In genomic region chr18:53687002-53687401, GRCh38 we compare ENCODE assay signal across 30 cellular contexts.
A peak's percentile ranks its signal among the peaks of the same experiment; 100 is the strongest.
DNase-seq lines count a peak whose midpoint lies in the region; ATAC-seq and TF ChIP-seq lines count a peak whose summit lies in the region.
"Had no signal": no experiment of that assay in that cellular context is flagged by ENCODE, and none has a peak within 500 bp of the region (broad histone marks: within the 10 kb centered on the region; RNA-seq: fewer than 3 reads in every experiment).

No MANE protein-coding gene starts in this region.

- H3K9me3 ChIP-seq in GM23248 (ENCODE audit: low read depth) (no peaks in the 10 kb centered on the region), OCI-LY7 (ENCODE audit: low read length) (no peaks in the 10 kb centered on the region), endodermal cell (ENCODE audit: control insufficient read depth, low read length) (no peaks in the 10 kb centered on the region), neuron (ENCODE audit: low read length) (no peaks in the 10 kb centered on the region)
- H3K9me3 ChIP-seq: sigmoid colon, SJCRH30, suprapubic skin had no signal

- H3F3A ChIP-seq in GM23248 (ENCODE audit: insufficient read depth) = no peaks in the 10 kb centered on the region

- H3K36me3 ChIP-seq in GM23248 (ENCODE audit: low read depth) = no peaks in the 10 kb centered on the region
- H3K36me3 ChIP-seq in OCI-LY7 (ENCODE audit: insufficient read depth, low read length) = no peaks in the 10 kb centered on the region
- no peaks in the 10 kb centered on the region for H3K36me3 ChIP-seq in endodermal cell (ENCODE audit: control insufficient read depth, insufficient read depth, low read length)
- no peaks in the 10 kb centered on the region for H3K36me3 ChIP-seq in neuron (ENCODE audit: insufficient read depth, low read length)
- H3K36me3 ChIP-seq: sigmoid colon, SJCRH30, suprapubic skin had no signal

- BruUV-seq in OCI-LY7 (replicated peaks; lab: Mats Ljungman, UMichigan) = no TSS peak

- H3K4me3 Mint-ChIP-seq in endodermal cell = no peak overlapping the region
- H3K4me3 Mint-ChIP-seq: activated CD4-positive, alpha-beta memory T cell treated with anti-CD3 and anti-CD28 coated beads for 36 hours; activated naive CD4-positive, alpha-beta T cell treated with anti-CD3 and anti-CD28 coated beads, Interleukin-2, amount 50 U/mL, for 24 hours; CD4-positive, alpha-beta memory T cell; H9; IgD-negative memory B cell; immature natural killer cell; memory B cell; stimulated activated memory B cell treated with anti-CD40 and anti-IgM and Interleukin-4, amounts not matched to agents 10 μg/mL and 1 μg/mL and 100 μg/mL, for 72 hours had no signal

- H3K9me3 Mint-ChIP-seq in endodermal cell = peaks cover 2% of the 10 kb centered on the region
- H3K9me3 Mint-ChIP-seq: activated naive CD4-positive, alpha-beta T cell treated with anti-CD3 and anti-CD28 coated beads, Interleukin-2, amount 50 U/mL, for 24 hours had no signal

- no peaks in the 10 kb centered on the region for H3K36me3 Mint-ChIP-seq in endodermal cell (ENCODE audit: low read depth)
- H3K36me3 Mint-ChIP-seq: activated CD4-positive, alpha-beta memory T cell treated with anti-CD3 and anti-CD28 coated beads for 36 hours; activated naive CD4-positive, alpha-beta T cell treated with anti-CD3 and anti-CD28 coated beads, Interleukin-2, amount 50 U/mL, for 24 hours; CD4-positive, alpha-beta memory T cell; IgD-negative memory B cell; memory B cell; stimulated activated memory B cell treated with anti-CD40 and anti-IgM and Interleukin-4, amounts not matched to agents 10 μg/mL and 1 μg/mL and 100 μg/mL, for 72 hours had no signal

- POLR2A ChIA-PET in OCI-LY7 (lab: Charles Lee) = no interaction called here

- H3K27me3 ChIP-seq in GM23248 (replicated peaks; ENCODE audit: insufficient read depth) (no peaks in the 10 kb centered on the region), endodermal cell (ENCODE audit: control insufficient read depth, insufficient read depth, low read length, poor library complexity, severe bottlenecking) (no peaks in the 10 kb centered on the region), neuron (ENCODE audit: insufficient read depth, low read length) (no peaks in the 10 kb centered on the region)
- H3K27me3 ChIP-seq: sigmoid colon, SJCRH30, suprapubic skin had no signal

- no peak overlapping the region for H3K9ac ChIP-seq in GM23248
- no peak overlapping the region for H3K9ac ChIP-seq in endodermal cell (ENCODE audit: extremely low read depth, low read length, poor library complexity, severe bottlenecking)

- H3K9me2 ChIP-seq in GM23248 (ENCODE audit: insufficient read depth) (no peaks in the 10 kb centered on the region), OCI-LY7 (ENCODE audit: insufficient read depth, low read length) (no peaks in the 10 kb centered on the region)

- WGBS in GM23248 (ENCODE audit: low coverage in 1 of 2, low lambda C conversion rate in 2 of 2, missing lambda C conversion rate in 2 of 2), 2 experiments = 54 to 57% methylated on average over 4 of the region's 4 CpGs
- WGBS in endodermal cell (ENCODE audit: insufficient coverage in 1 of 2, insufficient read length in 1 of 2), 2 experiments = 92% methylated on average over 4 of the region's 4 CpGs; no CpG with 5 or more reads in 1 of the 2 experiments

- peaks cover 18% of the 10 kb centered on the region for H3K4me1 Mint-ChIP-seq in endodermal cell
- H3K4me1 Mint-ChIP-seq: activated naive CD4-positive, alpha-beta T cell treated with anti-CD3 and anti-CD28 coated beads, Interleukin-2, amount 50 U/mL, for 24 hours; CD4-positive, alpha-beta memory T cell; IgD-negative memory B cell; immature natural killer cell; memory B cell; stimulated activated memory B cell treated with anti-CD40 and anti-IgM and Interleukin-4, amounts not matched to agents 10 μg/mL and 1 μg/mL and 100 μg/mL, for 72 hours had no signal

- H2AFZ ChIP-seq in GM23248 (no peak overlapping the region), OCI-LY7 (ENCODE audit: low read length) (no peak overlapping the region), neuron (ENCODE audit: low read depth, low read length) (peak overlapping the region; percentile 34)

- no peak for ATAC-seq in HG02970 (IDR thresholded peaks at IDR 0.05; ENCODE audit: low FRiP score, unreplicated experiment)
- ATAC-seq: activated CD4-positive, CD25-positive, alpha-beta regulatory T cell treated with anti-CD3 and anti-CD28 coated beads, Interleukin-2, amount 50 U/mL, for 24 hours; stimulated activated memory B cell treated with anti-CD40 and anti-IgM and Interleukin-4, amounts not matched to agents 10 μg/mL and 1 μg/mL and 100 μg/mL, for 72 hours had no signal

- H4K20me1 ChIP-seq in GM23248 (ENCODE audit: insufficient read depth) (no peaks in the 10 kb centered on the region), OCI-LY7 (ENCODE audit: insufficient read depth, low read length) (no peaks in the 10 kb centered on the region)

- no peak overlapping the region for H3K27ac ChIP-seq in GM23248
- H3K27ac ChIP-seq in OCI-LY7 (ENCODE audit: low read depth, low read length, poor library complexity, severe bottlenecking) = no peak overlapping the region
- H3K27ac ChIP-seq in endodermal cell (ENCODE audit: low read depth, low read length) = no peak overlapping the region
- H3K27ac ChIP-seq: coronary artery, sigmoid colon, SJCRH30, suprapubic skin had no signal

- CTCF ChIA-PET in OCI-LY7 (lab: Charles Lee; ENCODE audit: unreplicated experiment) = no interaction called here

- intact Hi-C loops in OCI-LY7 (cut with micrococcal nuclease; ENCODE audit: unreplicated experiment) = no loop called here

- peak; percentile 3 for DNase-seq in GM23248
- DNase-seq in OCI-LY7 (ENCODE audit: low spot score) = no peak
- DNase-seq in endodermal cell = no peak
- no peak for DNase-seq in NCI-H524 (lab: John Stamatoyannopoulos, UW)
- DNase-seq in stimulated activated CD4-positive, alpha-beta T cell treated with anti-CD3 and anti-CD28 coated beads, Interleukin-1b, Interleukin-23, amount 100 ng/mL, for 48 hours = no peak
- DNase-seq: activated CD4-positive, alpha-beta memory T cell treated with anti-CD3 and anti-CD28 coated beads for 36 hours; activated CD8-positive, alpha-beta memory T cell treated with anti-CD3 and anti-CD28 coated beads, Interleukin-2, amount 50 U/mL, for 48 hours; anterior cingulate cortex; CD4-positive, alpha-beta memory T cell; effector memory CD4-positive, alpha-beta T cell; foreskin melanocyte; H9; immature natural killer cell; NCI-H1417 treated with DMSO at 0.1 percent for 48 hours; NCI-H2081 treated with DMSO at 0.1 percent for 48 hours; NCI-H345; NCI-H774; sigmoid colon; SJCRH30; stimulated activated CD4-positive, alpha-beta T cell treated with anti-CD3 and anti-CD28 coated beads, Interleukin-4, amount 100 ng/mL, for 4 hours; T-helper 1 cell had no signal

- in situ Hi-C loops in GM23248 (cut with MboI) = no loop called here

- H3K27ac Mint-ChIP-seq in endodermal cell = no peak overlapping the region
- H3K27ac Mint-ChIP-seq: activated CD4-positive, alpha-beta memory T cell treated with anti-CD3 and anti-CD28 coated beads for 36 hours; activated naive CD4-positive, alpha-beta T cell treated with anti-CD3 and anti-CD28 coated beads, Interleukin-2, amount 50 U/mL, for 24 hours; CD4-positive, alpha-beta memory T cell; H9; IgD-negative memory B cell; immature natural killer cell; memory B cell; stimulated activated memory B cell treated with anti-CD40 and anti-IgM and Interleukin-4, amounts not matched to agents 10 μg/mL and 1 μg/mL and 100 μg/mL, for 72 hours had no signal

- no peaks in the 10 kb centered on the region for H3K27me3 Mint-ChIP-seq in endodermal cell (ENCODE audit: insufficient read depth)
- H3K27me3 Mint-ChIP-seq: activated CD4-positive, alpha-beta memory T cell treated with anti-CD3 and anti-CD28 coated beads for 36 hours; CD4-positive, alpha-beta memory T cell; IgD-negative memory B cell; memory B cell; stimulated activated memory B cell treated with anti-CD40 and anti-IgM and Interleukin-4, amounts not matched to agents 10 μg/mL and 1 μg/mL and 100 μg/mL, for 72 hours had no signal

- TF ChIP-seq CTCF in OCI-LY7 (conservative IDR thresholded peaks at IDR 0.05; ENCODE audit: low read length) (0 out of 2 replicates have a peak, but pooled peaks have one; percentile 20), endodermal cell (conservative IDR thresholded peaks at IDR 0.05) (peak; percentile 42)

- no peak overlapping the region for H3K4me2 ChIP-seq in GM23248 (ENCODE audit: unreplicated experiment)
- H3K4me2 ChIP-seq in OCI-LY7 (ENCODE audit: low read length) = no peak overlapping the region

- H3K4me1 ChIP-seq in GM23248 (ENCODE audit: insufficient read depth) = no peaks in the 10 kb centered on the region
- no peaks in the 10 kb centered on the region for H3K4me1 ChIP-seq in OCI-LY7 (ENCODE audit: insufficient read depth, low read length, poor library complexity, severe bottlenecking)
- H3K4me1 ChIP-seq in endodermal cell (ENCODE audit: control insufficient read depth, insufficient read depth, low read length) = no peaks in the 10 kb centered on the region
- H3K4me1 ChIP-seq in neuron (ENCODE audit: insufficient read depth, low read length) = no peaks in the 10 kb centered on the region
- H3K4me1 ChIP-seq: sigmoid colon, SJCRH30, suprapubic skin had no signal

- H3K79me2 ChIP-seq in GM23248 (ENCODE audit: insufficient read depth) = no peaks in the 10 kb centered on the region
- H3K79me2 ChIP-seq in OCI-LY7 (ENCODE audit: insufficient read depth, low read depth, low read length) = no peaks in the 10 kb centered on the region

- no peak overlapping the region for H3K4me3 ChIP-seq in GM23248
- H3K4me3 ChIP-seq in OCI-LY7 (ENCODE audit: low read depth, low read length, poor library complexity, severe bottlenecking) = no peak overlapping the region
- H3K4me3 ChIP-seq in endodermal cell (ENCODE audit: low read length) = no peak overlapping the region
- no peak overlapping the region for H3K4me3 ChIP-seq in neuron (ENCODE audit: low read length)
- H3K4me3 ChIP-seq: coronary artery, sigmoid colon, SJCRH30, suprapubic skin had no signal
